17 cellular contexts compared by ENCODE assay signal in genomic region chr18:55314615-55315237, GRCh38.
A peak's percentile ranks its signal among the peaks of the same experiment; 100 is the strongest.
DNase-seq lines count a peak whose midpoint lies in the region; ATAC-seq, FAIRE-seq and TF ChIP-seq lines count a peak whose summit lies in the region.
"Had no signal": no experiment of that assay in that cellular context is flagged by ENCODE, and none has a peak within 500 bp of the region (broad histone marks: within the 10 kb centered on the region; RNA-seq: fewer than 3 reads in every experiment).

No MANE protein-coding gene starts in this region.

- H4K8ac ChIP-seq in H1 (ENCODE audit: extremely low read depth, insufficient read depth, low read length): no peak overlapping the region

- TF ChIP-seq RAD21 in H1 (IDR thresholded peaks at IDR 0.05 in 1 of 2, conservative IDR thresholded peaks at IDR 0.05 in 1 of 2; ENCODE audit: low read depth in 2 of 2, low read length in 2 of 2): no peak

- H4K20me1 ChIP-seq in H1 (replicated peaks in 1 of 2; ENCODE audit: control insufficient read depth in 1 of 2, insufficient read depth in 2 of 2, low read length in 2 of 2) (peaks cover 0 to 2% of the 10 kb centered on the region in 2 experiments), PC-3 (ENCODE audit: low read length) (no peaks in the 10 kb centered on the region)

- no peak overlapping the region for H2AK5ac ChIP-seq in H1 (ENCODE audit: low read depth, low read length)

- CTCF ChIA-PET in A673 (lab: Charles Lee): no interaction called here
- CTCF ChIA-PET in H1 (lab: Charles Lee; ENCODE audit: partially characterized antibody): no interaction called here
- CTCF ChIA-PET in PC-3 (lab: Charles Lee): no interaction called here

- H3K23me2 ChIP-seq in H1 (ENCODE audit: low read depth, low read length): no peaks in the 10 kb centered on the region

- no peak overlapping the region for H3K18ac ChIP-seq in H1 (ENCODE audit: extremely low read depth, low read length)

- no peak overlapping the region for H3K23ac ChIP-seq in H1 (ENCODE audit: insufficient read length)

- H2BK15ac ChIP-seq in H1 (ENCODE audit: low read length): no peak overlapping the region

- H3K9me3 ChIP-seq in A673 (ENCODE audit: low read depth, low read length, poor library complexity, severe bottlenecking) (no peaks in the 10 kb centered on the region), HUES64 (ENCODE audit: insufficient read depth, low read depth, low read length) (no peaks in the 10 kb centered on the region), H1 (ENCODE audit: insufficient read depth in 2 of 2, low read depth in 1 of 2, low read length in 1 of 2) (no peaks in the 10 kb centered on the region), Peyer's patch (no peaks in the 10 kb centered on the region), PC-3 (ENCODE audit: low read length) (no peaks in the 10 kb centered on the region)
- H3K9me3 ChIP-seq: A549, Caco-2 had no signal

- H2BK12ac ChIP-seq in H1 (ENCODE audit: low read depth, low read length): no peak overlapping the region

- no peak overlapping the region for H3K56ac ChIP-seq in H1 (replicated peaks; ENCODE audit: insufficient read length, low read depth, low read length)

- no peak for TF ChIP-seq EP300 in H1 (IDR thresholded peaks at IDR 0.05; ENCODE audit: borderline replicate concordance in 1 of 2, low read depth in 2 of 2, low read length in 2 of 2)

- H3K79me2 ChIP-seq in H1 (ENCODE audit: control insufficient read depth in 1 of 2, insufficient read depth in 2 of 2, low read length in 2 of 2): peaks cover 0 to 69% of the 10 kb centered on the region in 2 experiments; a peak in 2 of 4 replicates
- H3K79me2 ChIP-seq in PC-3 (ENCODE audit: low read length): no peaks in the 10 kb centered on the region

- ATAC-seq in GM21381 (IDR thresholded peaks at IDR 0.05; ENCODE audit: unreplicated experiment): no peak
- ATAC-seq in PC-3: no peak
- ATAC-seq: A549; stimulated activated naive CD8-positive, alpha-beta T cell treated with anti-CD3 and anti-CD28 coated beads, Interleukin-15, Interleukin-2, amounts not matched to agents 100 U/mL and 50 U/mL, for 24 hours had no signal

- intact Hi-C loops in A673 (cut with micrococcal nuclease; ENCODE audit: unreplicated experiment) (no loop called here), PC-3 (cut with micrococcal nuclease) (no loop called here)

- H3K27ac ChIP-seq in A673 (ENCODE audit: low read depth, low read length, poor library complexity, severe bottlenecking): no peak overlapping the region
- H3K27ac ChIP-seq in HUES64 (ENCODE audit: low read depth, low read length): peak overlapping the region; percentile 39; the same call in 1 of the 2 replicates
- H3K27ac ChIP-seq in H1 (ENCODE audit: low read depth, low read length): no peak overlapping the region
- peak overlapping the region in 1 of 4 donors; percentile 19 for H3K27ac ChIP-seq in Peyer's patch
- H3K27ac ChIP-seq in PC-3 (ENCODE audit: low read length): no peak overlapping the region
- H3K27ac ChIP-seq: A549, GM23248 had no signal

- no peak overlapping the region for H4K5ac ChIP-seq in H1 (ENCODE audit: insufficient read length, low read depth, low read length)

- peak; percentile 58 for FAIRE-seq in H1 (lab: Jason Lieb, UNC)
- FAIRE-seq: A549, bronchial epithelial cell had no signal

- H3K4me1 ChIP-seq in A673 (ENCODE audit: insufficient read depth, low read length, poor library complexity, severe bottlenecking) (peaks cover 90% of the 10 kb centered on the region), HUES64 (ENCODE audit: insufficient read depth, low read length) (peaks cover 58% of the 10 kb centered on the region), H1 (replicated peaks in 1 of 4; ENCODE audit: control insufficient read depth in 3 of 4, insufficient read depth in 4 of 4, low read length in 3 of 4) (peaks cover 0 to 13% (median 5%) of the 10 kb centered on the region in 4 experiments; a peak in 4 of 7 replicates), Peyer's patch (peaks cover 0 to 9% (median 0%) of the 10 kb centered on the region in 4 donors), PC-3 (ENCODE audit: insufficient read depth, low read length) (no peaks in the 10 kb centered on the region)
- H3K4me1 ChIP-seq: A549, Caco-2 had no signal

- H3K4me3 ChIP-seq in A673 (ENCODE audit: low read depth, low read length, poor library complexity, severe bottlenecking) (no peak overlapping the region), HUES64 (ENCODE audit: low read length) (no peak overlapping the region), H1 (ENCODE audit: extremely low read depth in 1 of 4, insufficient read depth in 2 of 4, low read depth in 3 of 4, low read length in 4 of 4) (no peak overlapping the region), Peyer's patch (no peak overlapping the region), PC-3 (ENCODE audit: low read length) (no peak overlapping the region)
- H3K4me3 ChIP-seq: A549, GM23248 had no signal

- H2BK5ac ChIP-seq in H1 (ENCODE audit: low read depth, low read length): no peak overlapping the region

- DNase-seq in A673 (ENCODE audit: low spot score) (peak; percentile 29), NCI-H2107 treated with DMSO at 0.1 percent for 48 hours (lab: John Stamatoyannopoulos, UW; ENCODE audit: unreplicated experiment) (peak; percentile 97), H1 (ENCODE audit: low read depth in 1 of 2, low spot score in 2 of 2) (no peak), Peyer's patch (no peak), PC-3 (no peak)
- DNase-seq in stimulated activated naive CD4-positive, alpha-beta T cell (lab: John Stamatoyannopoulos, UW): no peak
- DNase-seq: Caco-2; effector CD4-positive, alpha-beta T cell; GM23248; mesenchymal stem cell; NCI-H2029 treated with DMSO at 0.1 percent for 48 hours; nucleus accumbens; stimulated activated naive CD8-positive, alpha-beta T cell treated with anti-CD3 and anti-CD28 coated beads, Interleukin-15, Interleukin-2, amounts not matched to agents 100 U/mL and 50 U/mL, for 24 hours had no signal

- H4K91ac ChIP-seq in H1 (replicated peaks; ENCODE audit: insufficient read length, low read length): no peak overlapping the region

- H2AFZ ChIP-seq in H1 (ENCODE audit: low read length) (no peak overlapping the region), PC-3 (ENCODE audit: low read length) (no peak overlapping the region)
- H2AFZ ChIP-seq: GM23248 had no signal

- H3K4me2 ChIP-seq in H1 (ENCODE audit: insufficient read depth in 1 of 2, low read depth in 2 of 2, low read length in 2 of 2) (peak overlapping the region in 1 of 2 experiments; percentile 24; a peak in 1 of 4 replicates), PC-3 (ENCODE audit: low read length) (no peak overlapping the region)
- H3K4me2 ChIP-seq: A549 had no signal

- no peaks in the 10 kb centered on the region for H3K9me2 ChIP-seq in PC-3 (replicated peaks; ENCODE audit: low read length)

- H3K27me3 ChIP-seq in A673 (replicated peaks; ENCODE audit: insufficient read depth, low read depth, low read length, poor library complexity) (no peaks in the 10 kb centered on the region), HUES64 (ENCODE audit: insufficient read depth, low read length) (no peaks in the 10 kb centered on the region), H1 (replicated peaks in 1 of 4; ENCODE audit: control insufficient read depth in 3 of 4, extremely low read depth in 1 of 4, insufficient read depth in 3 of 4, low read length in 3 of 4) (no peaks in the 10 kb centered on the region), Peyer's patch (no peaks in the 10 kb centered on the region), PC-3 (ENCODE audit: low read length) (no peaks in the 10 kb centered on the region)

- no peaks in the 10 kb centered on the region for H3K79me1 ChIP-seq in H1 (ENCODE audit: low read depth, low read length)

- no peak overlapping the region for H3K14ac ChIP-seq in H1 (ENCODE audit: insufficient read length)

- H3K4ac ChIP-seq in H1 (replicated peaks; ENCODE audit: insufficient read length, low read depth, low read length): no peak overlapping the region

- H2BK120ac ChIP-seq in H1 (replicated peaks; ENCODE audit: low read depth, low read length): no peak overlapping the region

- BruUV-seq in A673 (replicated peaks; lab: Mats Ljungman, UMichigan) (no TSS peak), PC-3 (replicated peaks; lab: Mats Ljungman, UMichigan) (no TSS peak)

- TF ChIP-seq POLR2A in H1 (IDR thresholded peaks at IDR 0.05; ENCODE audit: control extremely low read depth in 1 of 2, low read depth in 2 of 2, low read length in 2 of 2) (no peak), Peyer's patch (IDR thresholded peaks at IDR 0.05) (no peak)

- H2BK20ac ChIP-seq in H1 (ENCODE audit: low read length): no peak overlapping the region

- no peak for TF ChIP-seq CTCF in A673 (conservative IDR thresholded peaks at IDR 0.05; ENCODE audit: low read depth, low read length)
- TF ChIP-seq CTCF in H1 (IDR thresholded peaks at IDR 0.05; ENCODE audit: control extremely low read depth in 1 of 3, insufficient read depth in 1 of 3, low read depth in 1 of 3, low read length in 3 of 3): no peak
- TF ChIP-seq CTCF in Peyer's patch (IDR thresholded peaks at IDR 0.05): no peak
- TF ChIP-seq CTCF in PC-3 (conservative IDR thresholded peaks at IDR 0.05; ENCODE audit: low read depth, low read length): no peak

- POLR2A ChIA-PET in A673 (lab: Charles Lee; ENCODE audit: low non-redundant PET): no interaction called here
- POLR2A ChIA-PET in H1 (lab: Charles Lee; ENCODE audit: partially characterized antibody): interaction anchor here (0.6 kb wide), 1 partner anchor 45 kb away, joined by 3 read pairs; no protein-coding TSS in a partner anchor
- POLR2A ChIA-PET in PC-3 (lab: Charles Lee; ENCODE audit: unreplicated experiment): no interaction called here

- H3F3A ChIP-seq in PC-3 (ENCODE audit: low read length, unreplicated experiment): no peaks in the 10 kb centered on the region

- H3K36me3 ChIP-seq in A673 (ENCODE audit: insufficient read depth, low read length, poor library complexity, severe bottlenecking): no peaks in the 10 kb centered on the region
- no peaks in the 10 kb centered on the region for H3K36me3 ChIP-seq in HUES64 (ENCODE audit: insufficient read depth, low read length)
- no peaks in the 10 kb centered on the region for H3K36me3 ChIP-seq in H1 (ENCODE audit: control insufficient read depth in 2 of 4, insufficient read depth in 4 of 4, low read length in 3 of 4)
- no peaks in the 10 kb centered on the region for H3K36me3 ChIP-seq in Peyer's patch
- no peaks in the 10 kb centered on the region for H3K36me3 ChIP-seq in PC-3 (ENCODE audit: low read depth, low read length)

- H3K9ac ChIP-seq in HUES64 (ENCODE audit: low read depth, low read length): no peak overlapping the region
- H3K9ac ChIP-seq in H1 (replicated peaks in 1 of 4; ENCODE audit: extremely low read depth in 1 of 4, low read depth in 3 of 4, low read length in 3 of 4): no peak overlapping the region
- H3K9ac ChIP-seq in PC-3 (ENCODE audit: low read length): no peak overlapping the region
- H3K9ac ChIP-seq: GM23248 had no signal

TF ChIP-seq in H1, 55 proteins besides CTCF, POLR2A, EP300 and RAD21:
- TF ChIP-seq TEAD4 (IDR thresholded peaks at IDR 0.05; ENCODE audit: low read depth, low read length): peak; percentile 51
- no peak for TF ChIP-seq ASH2L (IDR thresholded peaks at IDR 0.05; ENCODE audit: low read length)

Comparison
In these comparisons a context has a peak if more than half of its experiments do, and no peak if none do; other contexts are left out.
1. DNase-seq: peak in A673 (single experiment) and NCI-H2107 treated with DMSO at 0.1 percent for 48 hours (single experiment); none in H1 (0 of 2), Peyer's patch (0 of 3), PC-3 (single experiment) and stimulated activated naive CD4-positive, alpha-beta T cell (0 of 6).